ENCODE assay signal across 20 cellular contexts in the genomic region with DNA sequence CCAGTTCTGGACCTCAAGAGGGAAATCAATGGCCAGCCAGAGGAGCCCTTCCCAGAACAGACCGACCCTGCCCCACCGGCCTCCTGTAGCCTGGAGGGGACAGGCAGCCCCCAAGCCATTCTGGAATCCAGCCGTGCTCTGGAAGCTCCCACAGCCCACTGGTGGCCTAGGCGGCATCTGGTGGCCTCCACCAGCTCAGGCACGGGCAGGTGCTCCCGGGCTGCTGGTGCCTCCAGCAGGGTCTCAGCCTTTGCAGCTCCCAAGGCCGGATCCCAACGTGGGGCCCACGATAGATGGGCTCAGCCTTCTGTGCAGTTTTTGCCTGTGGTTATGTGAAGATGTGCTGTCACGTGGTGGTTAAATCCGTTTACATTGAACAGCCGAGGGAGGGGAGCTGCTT. TPM values are rescaled to one million over a fixed set of nuclear protein-coding genes. Genes with fewer than 3 reads are reported as not detected.
DNase-seq lines count a peak whose midpoint lies in the region; ATAC-seq, FAIRE-seq and TF ChIP-seq lines count a peak whose summit lies in the region.
"Had no signal": no experiment of that assay in that cellular context is flagged by ENCODE, and none has a peak within 500 bp of the region (broad histone marks: within the 10 kb centered on the region; RNA-seq: fewer than 3 reads in every experiment).

No MANE protein-coding gene starts in this region.

- H3K9ac ChIP-seq in endodermal cell (ENCODE audit: extremely low read depth, low read length, poor library complexity, severe bottlenecking): no peak overlapping the region

- DNase-seq in activated CD8-positive, alpha-beta memory T cell treated with anti-CD3 and anti-CD28 coated beads, Interleukin-2, amount 10 ng/mL, durations not matched to agents 7 days and 5 days: peak; percentile 21
- DNase-seq in activated CD8-positive, alpha-beta memory T cell treated with anti-CD3 and anti-CD28 coated beads, Interleukin-2, amount 50 U/mL, for 48 hours: no peak
- DNase-seq in Peyer's patch: peak in 2 of 3 donors; percentile 17 to 23
- peak; percentile 36 for DNase-seq in endodermal cell
- DNase-seq in progenitor cell of endocrine pancreas (ENCODE audit: low spot score, unreplicated experiment): peak; percentile 8
- no peak for DNase-seq in H54 (ENCODE audit: insufficient read length, low spot score)
- DNase-seq: activated naive CD8-positive, alpha-beta T cell treated with anti-CD3 and anti-CD28 coated beads for 36 hours; esophagus squamous epithelium; mesendoderm; natural killer cell; NCI-H1105 treated with DMSO at 0.1 percent for 48 hours; NCI-H526 treated with DMSO at 0.1 percent for 48 hours; stimulated activated naive B cell treated with anti-CD40 and anti-IgM and Interleukin-4, amounts not matched to agents 10 μg/mL and 1 μg/mL and 100 μg/mL, for 72 hours; upper lobe of right lung had no signal

- WGBS in endodermal cell (ENCODE audit: insufficient coverage in 1 of 2, insufficient read length in 1 of 2), 2 experiments: 92 to 93% methylated on average over 9 to 12 of the region's 12 CpGs

- ATAC-seq in activated CD8-positive, alpha-beta memory T cell treated with anti-CD3 and anti-CD28 coated beads, Interleukin-2, amount 10 ng/mL, durations not matched to agents 7 days and 5 days: no peak
- ATAC-seq in GM18861 (IDR thresholded peaks at IDR 0.05; ENCODE audit: unreplicated experiment) (no peak), GM19463 (IDR thresholded peaks at IDR 0.05; ENCODE audit: unreplicated experiment) (no peak)
- ATAC-seq: natural killer cell; stimulated activated naive B cell treated with anti-CD40 and anti-IgM and Interleukin-4, amounts not matched to agents 10 μg/mL and 1 μg/mL and 100 μg/mL, for 72 hours had no signal

- H3K4me3 ChIP-seq in Peyer's patch (no peak overlapping the region), endodermal cell (ENCODE audit: low read length) (no peak overlapping the region)
- H3K4me3 ChIP-seq: esophagus squamous epithelium, prostate gland, upper lobe of right lung had no signal

- TF ChIP-seq CTCF in Peyer's patch (IDR thresholded peaks at IDR 0.05): no peak
- no peak for TF ChIP-seq CTCF in endodermal cell (conservative IDR thresholded peaks at IDR 0.05)
- no peak for TF ChIP-seq CTCF in progenitor cell of endocrine pancreas (IDR thresholded peaks at IDR 0.05; ENCODE audit: unreplicated experiment)

- H3K4me1 Mint-ChIP-seq in activated CD8-positive, alpha-beta memory T cell treated with anti-CD3 and anti-CD28 coated beads, Interleukin-2, amount 10 ng/mL, durations not matched to agents 7 days and 5 days: no peaks in the 10 kb centered on the region
- H3K4me1 Mint-ChIP-seq in endodermal cell: peaks cover 27% of the 10 kb centered on the region
- H3K4me1 Mint-ChIP-seq in progenitor cell of endocrine pancreas (ENCODE audit: low read depth): peaks cover 8% of the 10 kb centered on the region
- H3K4me1 Mint-ChIP-seq: activated naive CD8-positive, alpha-beta T cell treated with anti-CD3 and anti-CD28 coated beads for 36 hours; natural killer cell; stimulated activated naive B cell treated with anti-CD40 and anti-IgM and Interleukin-4, amounts not matched to agents 10 μg/mL and 1 μg/mL and 100 μg/mL, for 72 hours had no signal

- no peak for TF ChIP-seq POLR2A in Peyer's patch (IDR thresholded peaks at IDR 0.05)
- no peak for TF ChIP-seq POLR2A in H54 (IDR thresholded peaks at IDR 0.05; ENCODE audit: low read depth, low read length)

- H3K4me3 Mint-ChIP-seq in activated CD8-positive, alpha-beta memory T cell treated with anti-CD3 and anti-CD28 coated beads, Interleukin-2, amount 10 ng/mL, durations not matched to agents 7 days and 5 days: no peak overlapping the region
- H3K4me3 Mint-ChIP-seq in endodermal cell (no peak overlapping the region), progenitor cell of endocrine pancreas (ENCODE audit: low read depth) (no peak overlapping the region)
- H3K4me3 Mint-ChIP-seq: activated naive CD8-positive, alpha-beta T cell treated with anti-CD3 and anti-CD28 coated beads for 36 hours; natural killer cell; stimulated activated naive B cell treated with anti-CD40 and anti-IgM and Interleukin-4, amounts not matched to agents 10 μg/mL and 1 μg/mL and 100 μg/mL, for 72 hours; T-helper 1 cell treated with Interleukin-12 subunit alpha and Interleukin-12 subunit beta and Interleukin-4 antibody, amounts not matched to agents 30 μg/mL and 1 μg/mL, for 36 hours had no signal

- CTCF ChIA-PET in activated CD8-positive, alpha-beta memory T cell treated with anti-CD3 and anti-CD28 coated beads, Interleukin-2, amount 10 ng/mL, durations not matched to agents 7 days and 5 days (lab: Charles Lee): no interaction called here

- H3K36me3 ChIP-seq in Peyer's patch (no peaks in the 10 kb centered on the region), endodermal cell (ENCODE audit: control insufficient read depth, insufficient read depth, low read length) (no peaks in the 10 kb centered on the region)
- H3K36me3 ChIP-seq: esophagus squamous epithelium, prostate gland, upper lobe of right lung had no signal

- no peak overlapping the region for H3K27ac Mint-ChIP-seq in activated CD8-positive, alpha-beta memory T cell treated with anti-CD3 and anti-CD28 coated beads, Interleukin-2, amount 10 ng/mL, durations not matched to agents 7 days and 5 days
- H3K27ac Mint-ChIP-seq in endodermal cell (no peak overlapping the region), progenitor cell of endocrine pancreas (no peak overlapping the region)
- H3K27ac Mint-ChIP-seq: activated naive CD8-positive, alpha-beta T cell treated with anti-CD3 and anti-CD28 coated beads for 36 hours; natural killer cell; stimulated activated naive B cell treated with anti-CD40 and anti-IgM and Interleukin-4, amounts not matched to agents 10 μg/mL and 1 μg/mL and 100 μg/mL, for 72 hours; T-helper 1 cell treated with Interleukin-12 subunit alpha and Interleukin-12 subunit beta and Interleukin-4 antibody, amounts not matched to agents 30 μg/mL and 1 μg/mL, for 36 hours had no signal

- H3K4me1 ChIP-seq in Peyer's patch (no peaks in the 10 kb centered on the region), endodermal cell (ENCODE audit: control insufficient read depth, insufficient read depth, low read length) (peaks cover 7% of the 10 kb centered on the region)
- H3K4me1 ChIP-seq: esophagus squamous epithelium, prostate gland, upper lobe of right lung had no signal

- H3K27me3 Mint-ChIP-seq in activated CD8-positive, alpha-beta memory T cell treated with anti-CD3 and anti-CD28 coated beads, Interleukin-2, amount 10 ng/mL, durations not matched to agents 7 days and 5 days: no peaks in the 10 kb centered on the region
- peaks cover 40% of the 10 kb centered on the region for H3K27me3 Mint-ChIP-seq in endodermal cell (ENCODE audit: insufficient read depth)
- peaks cover 31% of the 10 kb centered on the region for H3K27me3 Mint-ChIP-seq in progenitor cell of endocrine pancreas
- H3K27me3 Mint-ChIP-seq: activated naive CD8-positive, alpha-beta T cell treated with anti-CD3 and anti-CD28 coated beads for 36 hours had no signal

- H3K9me3 Mint-ChIP-seq in activated CD8-positive, alpha-beta memory T cell treated with anti-CD3 and anti-CD28 coated beads, Interleukin-2, amount 10 ng/mL, durations not matched to agents 7 days and 5 days (ENCODE audit: low read depth): no peaks in the 10 kb centered on the region
- H3K9me3 Mint-ChIP-seq in endodermal cell (no peaks in the 10 kb centered on the region), progenitor cell of endocrine pancreas (ENCODE audit: low read depth) (no peaks in the 10 kb centered on the region)
- H3K9me3 Mint-ChIP-seq: activated naive CD8-positive, alpha-beta T cell treated with anti-CD3 and anti-CD28 coated beads for 36 hours; natural killer cell; stimulated activated naive B cell treated with anti-CD40 and anti-IgM and Interleukin-4, amounts not matched to agents 10 μg/mL and 1 μg/mL and 100 μg/mL, for 72 hours; T-helper 1 cell treated with Interleukin-12 subunit alpha and Interleukin-12 subunit beta and Interleukin-4 antibody, amounts not matched to agents 30 μg/mL and 1 μg/mL, for 36 hours had no signal

- no peaks in the 10 kb centered on the region for H3K36me3 Mint-ChIP-seq in activated CD8-positive, alpha-beta memory T cell treated with anti-CD3 and anti-CD28 coated beads, Interleukin-2, amount 10 ng/mL, durations not matched to agents 7 days and 5 days
- H3K36me3 Mint-ChIP-seq in endodermal cell (ENCODE audit: low read depth) (no peaks in the 10 kb centered on the region), progenitor cell of endocrine pancreas (ENCODE audit: insufficient read depth) (no peaks in the 10 kb centered on the region)
- H3K36me3 Mint-ChIP-seq: activated naive CD8-positive, alpha-beta T cell treated with anti-CD3 and anti-CD28 coated beads for 36 hours; natural killer cell; stimulated activated naive B cell treated with anti-CD40 and anti-IgM and Interleukin-4, amounts not matched to agents 10 μg/mL and 1 μg/mL and 100 μg/mL, for 72 hours had no signal

- FAIRE-seq in H54 (lab: Jason Lieb, UNC): no peak
- FAIRE-seq: bronchial epithelial cell, HTR-8/SVneo had no signal

- H3K9me3 ChIP-seq in Peyer's patch: no peaks in the 10 kb centered on the region
- H3K9me3 ChIP-seq in endodermal cell (ENCODE audit: control insufficient read depth, low read length): no peaks in the 10 kb centered on the region
- H3K9me3 ChIP-seq: esophagus squamous epithelium, prostate gland, upper lobe of right lung had no signal

- H3K27ac ChIP-seq in Peyer's patch (no peak overlapping the region), endodermal cell (ENCODE audit: low read depth, low read length) (no peak overlapping the region)
- H3K27ac ChIP-seq: esophagus squamous epithelium, prostate gland, upper lobe of right lung had no signal

- no peaks in the 10 kb centered on the region for H3K27me3 ChIP-seq in Peyer's patch
- no peaks in the 10 kb centered on the region for H3K27me3 ChIP-seq in endodermal cell (ENCODE audit: control insufficient read depth, insufficient read depth, low read length, poor library complexity, severe bottlenecking)
- H3K27me3 ChIP-seq: upper lobe of right lung had no signal

RNA-seq across cellular contexts. Expression of a gene that starts 44.3 kb away (rescaled TPM):
- under 1 TPM; 0.19 to 0.38 TPM for total RNA-seq in activated CD8-positive, alpha-beta memory T cell treated with anti-CD3 and anti-CD28 coated beads, Interleukin-2, amount 10 ng/mL, durations not matched to agents 7 days and 5 days
- total RNA-seq in Peyer's patch (1 to 10 TPM in 1 of 4 donors, under 1 TPM in 3; 0.18 to 2.5 (median 0.23) TPM), endodermal cell (under 1 TPM; 0.95 to 0.99 TPM), progenitor cell of endocrine pancreas (0.17 and 0.27 TPM in 2 replicates)
- 1.0 TPM for polyA plus RNA-seq in endodermal cell (2013, experiment 1 of 2)
- polyA plus RNA-seq in endodermal cell (2013, experiment 2 of 2): 0.87 TPM
- total RNA-seq: bronchial epithelial cell had no signal

Comparison
In these comparisons a context has a peak if more than half of its experiments do, and no peak if none do; other contexts are left out.
1. DNase-seq: peak in activated CD8-positive, alpha-beta memory T cell treated with anti-CD3 and anti-CD28 coated beads, Interleukin-2, amount 10 ng/mL, durations not matched to agents 7 days and 5 days (single experiment), Peyer's patch (2 of 3), endodermal cell (single experiment) and progenitor cell of endocrine pancreas (single experiment); none in activated CD8-positive, alpha-beta memory T cell treated with anti-CD3 and anti-CD28 coated beads, Interleukin-2, amount 50 U/mL, for 48 hours (single experiment) and H54 (single experiment).